Comparison of ENCODE assay signal across 2 cellular contexts in genomic region chr1:157235307-157235706, GRCh38.
TF ChIP-seq lines count a peak whose summit lies in the region.

No MANE protein-coding gene starts in this region.

TF ChIP-seq in GM23338, 12 proteins besides CTCF, POLR2A, EP300 and RAD21:
- TF ChIP-seq ZNF462 (CRISPR knock-in tag; IDR thresholded peaks at IDR 0.05), result no peak
- no peak for TF ChIP-seq EZH2 (IDR thresholded peaks at IDR 0.05; ENCODE audit: low read depth, unreplicated experiment)
- no peak for TF ChIP-seq NANOG (IDR thresholded peaks at IDR 0.05; ENCODE audit: borderline replicate concordance)
- no peak for TF ChIP-seq ZNF114 (CRISPR knock-in tag; IDR thresholded peaks at IDR 0.05)
- no peak for TF ChIP-seq JUNB (IDR thresholded peaks at IDR 0.05; ENCODE audit: unreplicated experiment)

TF ChIP-seq in K562, 482 proteins besides CTCF, POLR2A, EP300 and RAD21 (continued from another document and continues in another):
- TF ChIP-seq REST (CRISPR knock-in tag; IDR thresholded peaks at IDR 0.05; ENCODE audit: low read depth), result no peak
- no peak for TF ChIP-seq ZNF780A (CRISPR knock-in tag; IDR thresholded peaks at IDR 0.05)
- TF ChIP-seq LARP7 (IDR thresholded peaks at IDR 0.05), result no peak
- TF ChIP-seq SFPQ (IDR thresholded peaks at IDR 0.05; ENCODE audit: low read depth, low read length), result no peak
- TF ChIP-seq MEF2A (IDR thresholded peaks at IDR 0.05; ENCODE audit: control insufficient read depth, low read depth, low read length), result no peak
- TF ChIP-seq FOXM1 (IDR thresholded peaks at IDR 0.05; ENCODE audit: low read depth), result no peak
- no peak for TF ChIP-seq FOXM1 (CRISPR knock-in tag; IDR thresholded peaks at IDR 0.05; ENCODE audit: low read depth)
- TF ChIP-seq SOX6 (IDR thresholded peaks at IDR 0.05), result peak; percentile 23; the same call in 1 of the 2 replicates
- TF ChIP-seq HIVEP1 (CRISPR knock-in tag; IDR thresholded peaks at IDR 0.05), result no peak
- no peak for TF ChIP-seq HLTF (IDR thresholded peaks at IDR 0.05)
- no peak for TF ChIP-seq CBFB (CRISPR knock-in tag; IDR thresholded peaks at IDR 0.05)
- TF ChIP-seq RBM22 (IDR thresholded peaks at IDR 0.05; ENCODE audit: low read depth, low read length, poor library complexity, severe bottlenecking), result no peak
- no peak for TF ChIP-seq ARID3A (IDR thresholded peaks at IDR 0.05; ENCODE audit: borderline replicate concordance, low read depth, low read length)
- no peak for TF ChIP-seq FOXP1 (CRISPR knock-in tag; IDR thresholded peaks at IDR 0.05)
- TF ChIP-seq FIP1L1 (IDR thresholded peaks at IDR 0.05; ENCODE audit: low read depth, low read length, poor library complexity, severe bottlenecking), result no peak
- TF ChIP-seq ZNF76 (CRISPR knock-in tag; IDR thresholded peaks at IDR 0.05; ENCODE audit: borderline replicate concordance), result no peak
- no peak for TF ChIP-seq ZNF583 (CRISPR knock-in tag; IDR thresholded peaks at IDR 0.05)
- TF ChIP-seq ZNF121 (CRISPR knock-in tag; conservative IDR thresholded peaks at IDR 0.05), result no peak
- TF ChIP-seq TAL1 (IDR thresholded peaks at IDR 0.05), result peak; percentile 51
- TF ChIP-seq ZBTB11 (CRISPR knock-in tag; IDR thresholded peaks at IDR 0.05), result 0 out of 6 replicates have a peak, but pooled peaks of 1 of the 3 experiments have one; percentile 21
- no peak for TF ChIP-seq ZZZ3 (IDR thresholded peaks at IDR 0.05)
- 0 out of 2 replicates have a peak, but pooled peaks have one; percentile 10 for TF ChIP-seq TCF3 (CRISPR knock-in tag; IDR thresholded peaks at IDR 0.05)
- no peak for TF ChIP-seq AFF1 (IDR thresholded peaks at IDR 0.05; ENCODE audit: low read depth in 1 of 2, partially characterized antibody in 2 of 2)
- TF ChIP-seq CBX1 (IDR thresholded peaks at IDR 0.05; ENCODE audit: low read depth), result no peak
- TF ChIP-seq NR2C1 (IDR thresholded peaks at IDR 0.05), result no peak
- no peak for TF ChIP-seq NR2C1 (tag; IDR thresholded peaks at IDR 0.05)
- TF ChIP-seq MBD1 (CRISPR knock-in tag; IDR thresholded peaks at IDR 0.05), result no peak
- TF ChIP-seq JUNB (CRISPR knock-in tag; conservative IDR thresholded peaks at IDR 0.05), result no peak
- TF ChIP-seq NKRF (IDR thresholded peaks at IDR 0.05; ENCODE audit: borderline replicate concordance), result no peak
- no peak for TF ChIP-seq ELF1 (tag; IDR thresholded peaks at IDR 0.05)
- no peak for TF ChIP-seq STAT5A (IDR thresholded peaks at IDR 0.05; ENCODE audit: borderline replicate concordance, low read length)
- TF ChIP-seq NR2F6 (CRISPR knock-in tag; IDR thresholded peaks at IDR 0.05), result no peak
- TF ChIP-seq NCOR1 (IDR thresholded peaks at IDR 0.05), result peak; percentile 35; the same call in 1 of the 2 replicates
- TF ChIP-seq CTBP1 (IDR thresholded peaks at IDR 0.05; ENCODE audit: borderline replicate concordance), result 0 out of 2 replicates have a peak, but pooled peaks have one; percentile 29
- no peak for TF ChIP-seq HBP1 (CRISPR knock-in tag; IDR thresholded peaks at IDR 0.05)
- no peak for TF ChIP-seq HNRNPL (IDR thresholded peaks at IDR 0.05; ENCODE audit: low read depth, low read length)
- no peak for TF ChIP-seq ZNF589 (CRISPR knock-in tag; IDR thresholded peaks at IDR 0.05; ENCODE audit: low read depth)
- no peak for TF ChIP-seq ZEB2 (IDR thresholded peaks at IDR 0.05)
